Comparison of ENCODE assay signal across 8 cellular contexts in genomic region chr6:142155895-142156757, GRCh38. TPM values are rescaled to one million over a fixed set of nuclear protein-coding genes. Genes with fewer than 3 reads are reported as not detected.
DNase-seq lines count a peak whose midpoint lies in the region; ATAC-seq and TF ChIP-seq lines count a peak whose summit lies in the region.

No MANE protein-coding gene starts in this region.

- peak overlapping the region; percentile 0 for H3K4me3 Mint-ChIP-seq in activated CD8-positive, alpha-beta T cell treated with anti-CD3 and anti-CD28 coated beads for 36 hours

- H3K9me3 ChIP-seq in A673 (ENCODE audit: low read depth, low read length, poor library complexity, severe bottlenecking) (no peaks in the 10 kb centered on the region), HUES64 (ENCODE audit: insufficient read depth, low read depth, low read length) (no peaks in the 10 kb centered on the region), iPS-20b (ENCODE audit: insufficient read depth, low read depth, low read length) (no peaks in the 10 kb centered on the region), suprapubic skin (no peaks in the 10 kb centered on the region), MG63 (no peaks in the 10 kb centered on the region)

- DNase-seq in A673 (ENCODE audit: low spot score) (peak; percentile 47), suprapubic skin (ENCODE audit: low spot score in 2 of 2) (no peak), MG63 (no peak)
- no peak for DNase-seq in activated CD8-positive, alpha-beta T cell treated with anti-CD3 and anti-CD28 coated beads for 36 hours

- no peak overlapping the region for H3K4me3 ChIP-seq in A673 (ENCODE audit: low read depth, low read length, poor library complexity, severe bottlenecking)
- H3K4me3 ChIP-seq in HUES64 (ENCODE audit: low read length) = no peak overlapping the region; the same call in 1 of the 2 replicates
- H3K4me3 ChIP-seq in iPS-20b (ENCODE audit: low read length) = peak overlapping the region; percentile 20; the same call in 1 of the 2 replicates
- H3K4me3 ChIP-seq in suprapubic skin = peak overlapping the region; percentile 2
- H3K4me3 ChIP-seq in MG63 = no peak overlapping the region

- ATAC-seq in GM18502 (IDR thresholded peaks at IDR 0.05; ENCODE audit: poor library complexity, unreplicated experiment) = peak; percentile 50
- ATAC-seq in activated CD8-positive, alpha-beta T cell treated with anti-CD3 and anti-CD28 coated beads for 36 hours = peak; percentile 53
- no peak for ATAC-seq in GM19324 (IDR thresholded peaks at IDR 0.05; ENCODE audit: low FRiP score, unreplicated experiment)

- H3K27ac ChIP-seq in A673 (ENCODE audit: low read depth, low read length, poor library complexity, severe bottlenecking) (peak overlapping the region; percentile 17), HUES64 (ENCODE audit: low read depth, low read length) (peak overlapping the region; percentile 70), iPS-20b (ENCODE audit: low read length) (peak overlapping the region; percentile 69), suprapubic skin (no peak overlapping the region)

- no peaks in the 10 kb centered on the region for H3K36me3 ChIP-seq in A673 (ENCODE audit: insufficient read depth, low read length, poor library complexity, severe bottlenecking)
- H3K36me3 ChIP-seq in HUES64 (ENCODE audit: insufficient read depth, low read length) = no peaks in the 10 kb centered on the region
- no peaks in the 10 kb centered on the region for H3K36me3 ChIP-seq in iPS-20b (ENCODE audit: insufficient read depth, low read depth, low read length)
- H3K36me3 ChIP-seq in suprapubic skin = no peaks in the 10 kb centered on the region
- peaks cover 5% of the 10 kb centered on the region for H3K36me3 ChIP-seq in MG63

- H3K4me1 Mint-ChIP-seq in activated CD8-positive, alpha-beta T cell treated with anti-CD3 and anti-CD28 coated beads for 36 hours (ENCODE audit: low read depth) = peaks cover 53% of the 10 kb centered on the region

- 80% methylated on average over 4 of the region's 5 CpGs for WGBS in HUES64
- WGBS in suprapubic skin = 46% methylated on average over 5 of the region's 5 CpGs

- CTCF ChIA-PET in A673 (lab: Charles Lee) = interaction anchor here (1.0 kb wide), 1 partner anchor 51 kb away, joined by 3 read pairs; no protein-coding TSS in a partner anchor
- CTCF ChIA-PET in activated CD8-positive, alpha-beta T cell treated with anti-CD3 and anti-CD28 coated beads for 36 hours (lab: Charles Lee) = interaction anchor here (0.7 to 5.3 kb wide), 28 partner anchors 9 to 326 kb away, joined by 3 to 54 read pairs (median 6); partner anchors contain the start of genes ADGRG6, NMBR and VTA1

- H3K9ac ChIP-seq in HUES64 (ENCODE audit: low read depth, low read length) (peak overlapping the region; percentile 25; the same call in 1 of the 2 replicates), iPS-20b (ENCODE audit: low read depth, low read length) (peak overlapping the region; percentile 64; the same call in 1 of the 2 replicates)

- no peaks in the 10 kb centered on the region for H3K27me3 Mint-ChIP-seq in activated CD8-positive, alpha-beta T cell treated with anti-CD3 and anti-CD28 coated beads for 36 hours

- intact Hi-C loops in A673 (cut with micrococcal nuclease; ENCODE audit: unreplicated experiment) = loop anchor here (5.0 kb wide), 2 partner anchors 231 to 381 kb away; no protein-coding TSS in a partner anchor
- intact Hi-C loops in activated CD8-positive, alpha-beta T cell treated with anti-CD3 and anti-CD28 coated beads for 36 hours (cut with micrococcal nuclease) = no loop called here

- TF ChIP-seq CTCF in A673 (conservative IDR thresholded peaks at IDR 0.05; ENCODE audit: low read depth, low read length) (peak; percentile 67), suprapubic skin (IDR thresholded peaks at IDR 0.05) (peak; percentile 13 to 23)
- peak; percentile 62 for TF ChIP-seq CTCF in activated CD8-positive, alpha-beta T cell treated with anti-CD3 and anti-CD28 coated beads for 36 hours (IDR thresholded peaks at IDR 0.05)

- no peak overlapping the region for H3K27ac Mint-ChIP-seq in activated CD8-positive, alpha-beta T cell treated with anti-CD3 and anti-CD28 coated beads for 36 hours

- no peaks in the 10 kb centered on the region for H3K9me3 Mint-ChIP-seq in activated CD8-positive, alpha-beta T cell treated with anti-CD3 and anti-CD28 coated beads for 36 hours

- TF ChIP-seq POLR2A in suprapubic skin (IDR thresholded peaks at IDR 0.05) = no peak

- POLR2A ChIA-PET in A673 (lab: Charles Lee; ENCODE audit: low non-redundant PET) = interaction anchor here (0.6 kb wide), 1 partner anchor 22 kb away, joined by 3 read pairs; no protein-coding TSS in a partner anchor
- POLR2A ChIA-PET in activated CD8-positive, alpha-beta T cell treated with anti-CD3 and anti-CD28 coated beads for 36 hours (lab: Charles Lee) = interaction anchor here (0.9 to 1.0 kb wide), 2 partner anchors 9 to 52 kb away, joined by 3 read pairs; partner anchors contain the start of genes NMBR and VTA1

- no TSS peak for BruUV-seq in A673 (replicated peaks; lab: Mats Ljungman, UMichigan)

- TF ChIP-seq EP300 in suprapubic skin (IDR thresholded peaks at IDR 0.05) = no peak

- H3K27me3 ChIP-seq in A673 (replicated peaks; ENCODE audit: insufficient read depth, low read depth, low read length, poor library complexity) (no peaks in the 10 kb centered on the region), HUES64 (ENCODE audit: insufficient read depth, low read length) (no peaks in the 10 kb centered on the region), iPS-20b (ENCODE audit: insufficient read depth, low read length) (no peaks in the 10 kb centered on the region), suprapubic skin (no peaks in the 10 kb centered on the region), MG63 (no peaks in the 10 kb centered on the region)

- peaks cover 9% of the 10 kb centered on the region for H3K4me1 ChIP-seq in A673 (ENCODE audit: insufficient read depth, low read length, poor library complexity, severe bottlenecking)
- H3K4me1 ChIP-seq in HUES64 (ENCODE audit: insufficient read depth, low read length) = peaks cover 25% of the 10 kb centered on the region
- peaks cover 14% of the 10 kb centered on the region for H3K4me1 ChIP-seq in iPS-20b (ENCODE audit: insufficient read depth, low read length)
- H3K4me1 ChIP-seq in suprapubic skin = peaks cover 9% of the 10 kb centered on the region

- H3K36me3 Mint-ChIP-seq in activated CD8-positive, alpha-beta T cell treated with anti-CD3 and anti-CD28 coated beads for 36 hours (ENCODE audit: low read depth) = peaks cover 1% of the 10 kb centered on the region

RNA-seq across cellular contexts. Expression of gene VTA1, which starts 9.1 kb away (rescaled TPM):
- total RNA-seq in A673 (2021) = 72.9 and 75.4 TPM in 2 replicates
- 66.6 TPM for polyA plus RNA-seq in HUES64 (2013, experiment 1 of 2)
- polyA plus RNA-seq in HUES64 (2013, experiment 2 of 2) = 61.2 TPM
- 10 to 100 TPM; 53.8 to 57.1 TPM for total RNA-seq in activated CD8-positive, alpha-beta T cell treated with anti-CD3 and anti-CD28 coated beads for 36 hours
- total RNA-seq in suprapubic skin = 10 to 100 TPM; 35.5 to 58.1 (median 40.5) TPM
- 119 and 126 TPM in 2 replicates for total RNA-seq in MG63 (2014; rRNA removed; shearing (Covaris generic); ENCODE audit: low replicate concordance)

RNA-seq across cellular contexts. Expression of gene NMBR, which starts 9.2 kb away (rescaled TPM):
- total RNA-seq in A673 (2021) (not detected in 2 replicates), suprapubic skin (under 1 TPM in 1 of 4 donors, not detected in 3; 0.72 TPM)
- polyA plus RNA-seq in HUES64 (2013, experiment 1 of 2) = not detected
- polyA plus RNA-seq in HUES64 (2013, experiment 2 of 2) = not detected
- not detected for total RNA-seq in activated CD8-positive, alpha-beta T cell treated with anti-CD3 and anti-CD28 coated beads for 36 hours
- total RNA-seq in MG63 (2014; rRNA removed; shearing (Covaris generic); ENCODE audit: low replicate concordance) = not detected in 2 replicates

RNA-seq across cellular contexts. Expression of gene GJE1, which starts 23.4 kb away (rescaled TPM):
- not detected in 2 replicates for total RNA-seq in A673 (2021)
- not detected for polyA plus RNA-seq in HUES64 (2013, experiment 1 of 2)
- polyA plus RNA-seq in HUES64 (2013, experiment 2 of 2) = not detected
- not detected for total RNA-seq in activated CD8-positive, alpha-beta T cell treated with anti-CD3 and anti-CD28 coated beads for 36 hours
- total RNA-seq in suprapubic skin = not detected
- not detected in 2 replicates for total RNA-seq in MG63 (2014; rRNA removed; shearing (Covaris generic); ENCODE audit: low replicate concordance)

Comparison
In these comparisons a context has a peak if more than half of its experiments do, and no peak if none do; other contexts are left out.
1. H3K4me3 ChIP-seq: peak in iPS-20b (single experiment) and suprapubic skin (single experiment); none in A673 (single experiment), HUES64 (single experiment) and MG63 (single experiment).
2. Peak in every context shown above with its lines, with median percentiles within 50 percentile points of each other: CTCF ChIP-seq.